ENCODE assay signal across 20 cellular contexts in genomic region chr1:174682419-174683008, GRCh38.
DNase-seq lines count a peak whose midpoint lies in the region; TF ChIP-seq lines count a peak whose summit lies in the region.
"Had no signal": no experiment of that assay in that cellular context is flagged by ENCODE, and none has a peak within 500 bp of the region (broad histone marks: within the 10 kb centered on the region; RNA-seq: fewer than 3 reads in every experiment).

No MANE protein-coding gene starts in this region.

- no peak overlapping the region for H3K27ac ChIP-seq in tibial artery
- H3K27ac ChIP-seq: psoas muscle, spleen had no signal

- H3K9me3 ChIP-seq in tibial artery, result no peaks in the 10 kb centered on the region
- H3K9me3 ChIP-seq: psoas muscle, spleen had no signal

- no peaks in the 10 kb centered on the region for H3K36me3 ChIP-seq in tibial artery

- DNase-seq in GM03348 (ENCODE audit: low spot score) (peak; percentile 8), amniotic stem cell (lab: John Stamatoyannopoulos, UW) (peak; percentile 39), fibroblast of peridontal ligament (ENCODE audit: extremely low read depth) (peak; percentile 92), skeletal muscle cell (ENCODE audit: low read depth) (peak; percentile 45), NCI-H2081 treated with DMSO at 0.1 percent for 48 hours (lab: John Stamatoyannopoulos, UW) (no peak), GM20000 (ENCODE audit: low spot score) (no peak), tibial artery (no peak), cerebellar nuclear complex (lab: John Stamatoyannopoulos, UW) (no peak)
- DNase-seq: activated CD4-positive, alpha-beta memory T cell treated with anti-CD3 and anti-CD28 coated beads for 36 hours; activated naive CD4-positive, alpha-beta T cell treated with anti-CD3 and anti-CD28 coated beads, Interleukin-2, amount 50 U/mL, for 16 hours; activated T-cell treated with anti-CD3 and anti-CD28 coated beads, Interleukin-2, amount 50 U/mL, for 48 hours; DMS153; hippocampal formation; mesendoderm; MM.1S; NCI-H1694 treated with DMSO at 0.1 percent for 48 hours; psoas muscle; Right ventricle myocardium superior; spleen had no signal

- H3K4me1 ChIP-seq in tibial artery, result peaks cover 0 to 4% (median 0%) of the 10 kb centered on the region in 4 donors
- H3K4me1 ChIP-seq: psoas muscle, spleen had no signal

- H3K4me3 ChIP-seq in skeletal muscle cell (ENCODE audit: low read depth, low read length), result no peak overlapping the region
- no peak overlapping the region for H3K4me3 ChIP-seq in tibial artery
- H3K4me3 ChIP-seq: GM23338, psoas muscle, spleen had no signal

- TF ChIP-seq CTCF in GM20000 (IDR thresholded peaks at IDR 0.05; ENCODE audit: extremely low read depth, missing control alignments), result no peak
- TF ChIP-seq CTCF in tibial artery (IDR thresholded peaks at IDR 0.05), result no peak

- intact Hi-C loops in tibial artery (cut with DNase I; ENCODE audit: low total_unique reads), result no loop called here

- H3K27me3 ChIP-seq in tibial artery, result no peaks in the 10 kb centered on the region
- H3K27me3 ChIP-seq: spleen had no signal

Comparison
In these comparisons a context has a peak if more than half of its experiments do, and no peak if none do; other contexts are left out.
1. DNase-seq: peak in GM03348 (single experiment), amniotic stem cell (single experiment), fibroblast of peridontal ligament (single experiment) and skeletal muscle cell (single experiment); none in NCI-H2081 treated with DMSO at 0.1 percent for 48 hours (single experiment), GM20000 (single experiment), tibial artery (0 of 2) and cerebellar nuclear complex (0 of 2).